In genomic region chr17:64296246-64296645, GRCh38 we compare ENCODE assay signal across 26 cellular contexts.
"Had no signal": no experiment of that assay in that cellular context is flagged by ENCODE, and none has a peak within 500 bp of the region (broad histone marks: within the 10 kb centered on the region; RNA-seq: fewer than 3 reads in every experiment).

No MANE protein-coding gene starts in this region.

- ATAC-seq: activated CD8-positive, alpha-beta T cell treated with anti-CD3 and anti-CD28 coated beads for 36 hours; body of pancreas; Panc1; Right ventricle myocardium inferior had no signal

- H3K27me3 Mint-ChIP-seq: activated CD8-positive, alpha-beta T cell treated with anti-CD3 and anti-CD28 coated beads for 36 hours had no signal

- H3K4me3 Mint-ChIP-seq: activated CD8-positive, alpha-beta T cell treated with anti-CD3 and anti-CD28 coated beads for 36 hours; activated naive CD8-positive, alpha-beta T cell treated with anti-CD3 and anti-CD28 coated beads, Interleukin-2, amount 10 ng/mL, durations not matched to agents 7 days and 5 days; IgD-negative memory B cell had no signal

- H3K4me3 ChIP-seq: body of pancreas, SJCRH30 had no signal

- H3K9me3 ChIP-seq: body of pancreas, SJCRH30 had no signal

- H3K4me1 ChIP-seq: body of pancreas, SJCRH30 had no signal

- H3K4me2 ChIP-seq: SK-N-SH had no signal

- DNase-seq: activated CD4-positive, CD25-positive, alpha-beta regulatory T cell; activated CD8-positive, alpha-beta memory T cell treated with anti-CD3 and anti-CD28 coated beads, Interleukin-2, amount 50 U/mL, for 4 hours; activated CD8-positive, alpha-beta T cell treated with anti-CD3 and anti-CD28 coated beads for 36 hours; activated naive CD4-positive, alpha-beta T cell treated with anti-CD3 and anti-CD28 coated beads, Interleukin-2, amount 50 U/mL, for 16 hours; activated naive CD8-positive, alpha-beta T cell treated with anti-CD3 and anti-CD28 coated beads, Interleukin-2, amount 10 ng/mL, durations not matched to agents 7 days and 5 days; activated T-cell treated with anti-CD3 and anti-CD28 coated beads, Interleukin-2, amount 50 U/mL, for 1 hour; aorta; body of pancreas; KG1; NCI-H1092; NCI-H1417; NCI-H1930; NCI-H2171; NCI-H345; NCI-H510A; NCI-H526 treated with DMSO at 0.1 percent for 48 hours; NCI-H82; OCI-M1; RPMI8226; SJCRH30; SK-N-SH; T-helper 1 cell had no signal

- H3K36me3 Mint-ChIP-seq: activated naive CD8-positive, alpha-beta T cell treated with anti-CD3 and anti-CD28 coated beads, Interleukin-2, amount 10 ng/mL, durations not matched to agents 7 days and 5 days; IgD-negative memory B cell had no signal

- H3K4me1 Mint-ChIP-seq: activated naive CD8-positive, alpha-beta T cell treated with anti-CD3 and anti-CD28 coated beads, Interleukin-2, amount 10 ng/mL, durations not matched to agents 7 days and 5 days; IgD-negative memory B cell had no signal

- H3K27ac Mint-ChIP-seq: activated CD8-positive, alpha-beta T cell treated with anti-CD3 and anti-CD28 coated beads for 36 hours; activated naive CD8-positive, alpha-beta T cell treated with anti-CD3 and anti-CD28 coated beads, Interleukin-2, amount 10 ng/mL, durations not matched to agents 7 days and 5 days had no signal

- H3K27ac ChIP-seq: body of pancreas, SJCRH30, VCaP had no signal
